In genomic region chr7:132915652-132916051, GRCh38 we compare ENCODE assay signal across 19 cellular contexts.
DNase-seq lines count a peak whose midpoint lies in the region; ATAC-seq and TF ChIP-seq lines count a peak whose summit lies in the region.
"Had no signal": no experiment of that assay in that cellular context is flagged by ENCODE, and none has a peak within 500 bp of the region (broad histone marks: within the 10 kb centered on the region; RNA-seq: fewer than 3 reads in every experiment).

No MANE protein-coding gene starts in this region.

- in situ Hi-C loops in ACHN (cut with HindIII; ENCODE audit: low pct_ligation_motif_present, low pct_unique_long_range_greater_than_20kb, low sequenced_read_pairs) = no loop called here

- ATAC-seq in left lobe of liver = peak; percentile 37
- ATAC-seq in GM21619 (IDR thresholded peaks at IDR 0.05; ENCODE audit: unreplicated experiment) = no peak
- no peak for ATAC-seq in GM18520 (IDR thresholded peaks at IDR 0.05; ENCODE audit: unreplicated experiment)
- no peak for ATAC-seq in GM21529 (IDR thresholded peaks at IDR 0.05; ENCODE audit: unreplicated experiment)
- ATAC-seq: A549 had no signal

- no peak overlapping the region for H3K4me3 ChIP-seq in epithelial cell of proximal tubule (ENCODE audit: low read depth, low read length)
- H3K4me3 ChIP-seq: A549, Peyer's patch, SJCRH30 had no signal

- DNase-seq in ACHN (peak; percentile 43), DMS53 treated with DMSO at 0.1 percent for 48 hours (lab: John Stamatoyannopoulos, UW; ENCODE audit: unreplicated experiment) (peak; percentile 56), epithelial cell of proximal tubule (ENCODE audit: low read depth) (peak; percentile 59), left lobe of liver (ENCODE audit: low spot score) (no peak), NCI-H2029 (lab: John Stamatoyannopoulos, UW) (no peak)
- DNase-seq: BE2C, H9, HFFc6, NCI-H1105, NCI-H146, NCI-H2029 treated with DMSO at 0.1 percent for 48 hours, NCI-H226, NCI-H524, Peyer's patch, SJCRH30 had no signal

- TF ChIP-seq CTCF in epithelial cell of proximal tubule (conservative IDR thresholded peaks at IDR 0.05; ENCODE audit: low read depth, low read length) = no peak

Comparison
In these comparisons a context has a peak if more than half of its experiments do, and no peak if none do; other contexts are left out.
1. DNase-seq: peak in ACHN (single experiment), DMS53 treated with DMSO at 0.1 percent for 48 hours (single experiment) and epithelial cell of proximal tubule (single experiment); none in left lobe of liver (single experiment) and NCI-H2029 (single experiment).